ENCODE assay signal across 7 cellular contexts in the genomic region with DNA sequence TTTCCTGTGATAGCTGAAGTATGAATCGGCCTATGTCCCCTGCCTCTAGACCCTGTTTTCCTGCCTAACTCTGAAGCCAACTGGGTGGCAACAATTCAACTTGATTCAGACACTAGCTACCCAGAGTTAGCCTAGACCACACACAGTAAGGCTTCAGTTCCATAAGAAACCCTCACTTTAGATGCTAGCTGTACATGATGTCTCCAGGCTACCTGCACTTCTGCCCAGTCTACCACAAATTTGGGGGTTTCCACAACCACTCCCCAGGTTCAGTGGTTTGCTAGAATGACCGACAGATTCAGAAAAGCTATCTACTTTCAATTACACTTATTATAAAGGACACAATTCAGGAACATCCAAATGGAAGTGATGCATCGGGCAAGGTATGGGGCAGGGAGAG.
"Had no signal": no experiment of that assay in that cellular context is flagged by ENCODE, and none has a peak within 500 bp of the region (broad histone marks: within the 10 kb centered on the region; RNA-seq: fewer than 3 reads in every experiment).

No MANE protein-coding gene starts in this region.

- FAIRE-seq: G401.6, GM12891, GM12892, GM18507, GM19239 had no signal

- DNase-seq: GDM1, GF-D8 had no signal
